In the genomic region with DNA sequence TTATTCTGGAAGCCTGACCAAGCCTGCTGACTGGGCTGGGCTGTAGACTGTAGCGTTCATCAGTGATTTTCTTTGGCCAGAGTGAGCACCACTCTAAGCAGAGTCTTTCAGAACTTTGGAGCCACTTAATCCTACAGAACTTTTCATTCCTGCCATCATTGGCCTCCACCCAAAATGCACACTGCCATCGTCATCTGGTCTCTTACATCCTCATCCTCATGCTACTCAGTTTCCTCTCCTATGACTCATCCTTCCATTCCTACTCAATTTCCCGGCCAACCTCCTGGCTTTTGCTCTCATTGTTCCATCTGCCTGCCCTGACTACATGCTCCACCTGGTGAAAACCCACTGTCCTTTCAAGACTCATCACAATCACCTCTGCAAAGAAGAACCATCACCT, we compare ENCODE assay signal across 19 cellular contexts.
DNase-seq lines count a peak whose midpoint lies in the region; ATAC-seq, FAIRE-seq and TF ChIP-seq lines count a peak whose summit lies in the region.
"Had no signal": no experiment of that assay in that cellular context is flagged by ENCODE, and none has a peak within 500 bp of the region (broad histone marks: within the 10 kb centered on the region; RNA-seq: fewer than 3 reads in every experiment).

No MANE protein-coding gene starts in this region.

- H3K27ac Mint-ChIP-seq in T-helper 17 cell: no peak overlapping the region
- H3K27ac Mint-ChIP-seq: CD4-positive, alpha-beta T cell; stimulated activated naive CD8-positive, alpha-beta T cell treated with anti-CD3 and anti-CD28 coated beads, Interleukin-15, Interleukin-2, amounts not matched to agents 100 ng/mL and 50 ng/mL, for 24 hours had no signal

- no peak for TF ChIP-seq CTCF in bronchial epithelial cell (IDR thresholded peaks at IDR 0.05; ENCODE audit: insufficient read depth, low read length, severe bottlenecking)
- no peak for TF ChIP-seq CTCF in prostate gland (IDR thresholded peaks at IDR 0.05)

- no peaks in the 10 kb centered on the region for H3K9me3 ChIP-seq in prostate gland
- H3K9me3 ChIP-seq in T-helper 17 cell (ENCODE audit: control insufficient read depth, low read length, poor library complexity, severe bottlenecking): no peaks in the 10 kb centered on the region
- H3K9me3 ChIP-seq: upper lobe of left lung had no signal

- H3K36me3 ChIP-seq in bronchial epithelial cell (ENCODE audit: control insufficient read depth, insufficient read depth, low read length) (no peaks in the 10 kb centered on the region), prostate gland (no peaks in the 10 kb centered on the region)
- H3K36me3 ChIP-seq: upper lobe of left lung had no signal

- ATAC-seq in T-helper 17 cell: no peak

- H3K27ac ChIP-seq in prostate gland: no peak overlapping the region
- H3K27ac ChIP-seq: upper lobe of left lung had no signal

- H3K4me3 ChIP-seq in bronchial epithelial cell (ENCODE audit: low read depth, low read length): no peak overlapping the region
- H3K4me3 ChIP-seq in prostate gland: no peak overlapping the region
- H3K4me3 ChIP-seq: upper lobe of left lung had no signal

- DNase-seq in A172 (ENCODE audit: low spot score) (peak; percentile 35), HT1080 (ENCODE audit: low read depth) (peak; percentile 87), bronchial epithelial cell (ENCODE audit: low read depth) (peak; percentile 82), fibroblast of the conjunctiva (ENCODE audit: low read depth) (peak; percentile 17), NCI-H1105 (lab: John Stamatoyannopoulos, UW) (no peak), GM03348 (ENCODE audit: low spot score) (no peak), prostate gland (ENCODE audit: low spot score) (no peak), T-helper 17 cell (no peak)
- DNase-seq: activated CD4-positive, CD25-positive, alpha-beta regulatory T cell; activated CD8-positive, alpha-beta memory T cell treated with anti-CD3 and anti-CD28 coated beads for 24 hours; CD4-positive, alpha-beta T cell; cerebellar nuclear complex; DMS79 treated with DMSO at 0.1 percent for 48 hours; kidney; NCI-H2081 treated with DMSO at 0.1 percent for 48 hours; NCI-H524; stimulated activated CD4-positive, alpha-beta T cell treated with anti-CD3 and anti-CD28 coated beads, Interleukin-15, amount 100 ng/mL, for 24 hours; upper lobe of left lung had no signal

- TF ChIP-seq POLR2A in prostate gland (IDR thresholded peaks at IDR 0.05): no peak

- H3K4me3 Mint-ChIP-seq in T-helper 17 cell: no peak overlapping the region
- H3K4me3 Mint-ChIP-seq: CD4-positive, alpha-beta T cell; stimulated activated naive CD8-positive, alpha-beta T cell treated with anti-CD3 and anti-CD28 coated beads, Interleukin-15, Interleukin-2, amounts not matched to agents 100 ng/mL and 50 ng/mL, for 24 hours had no signal

- H3K27me3 ChIP-seq in bronchial epithelial cell (ENCODE audit: control insufficient read depth, insufficient read depth, low read length) (no peaks in the 10 kb centered on the region), prostate gland (replicated peaks; ENCODE audit: insufficient read depth) (no peaks in the 10 kb centered on the region)
- H3K27me3 ChIP-seq: upper lobe of left lung had no signal

- no peaks in the 10 kb centered on the region for H3K4me1 ChIP-seq in prostate gland (replicated peaks)
- H3K4me1 ChIP-seq: upper lobe of left lung had no signal

- H3K4me1 Mint-ChIP-seq in T-helper 17 cell: no peaks in the 10 kb centered on the region

- intact Hi-C loops in prostate gland (cut with DNase I): no loop called here

- H3K36me3 Mint-ChIP-seq in T-helper 17 cell (ENCODE audit: low read depth): no peaks in the 10 kb centered on the region

- WGBS in prostate gland: 85% methylated on average over 3 of the region's 3 CpGs

- peaks cover 11% of the 10 kb centered on the region for H3K27me3 Mint-ChIP-seq in T-helper 17 cell
- H3K27me3 Mint-ChIP-seq: CD4-positive, alpha-beta T cell; stimulated activated naive CD8-positive, alpha-beta T cell treated with anti-CD3 and anti-CD28 coated beads, Interleukin-15, Interleukin-2, amounts not matched to agents 100 ng/mL and 50 ng/mL, for 24 hours had no signal

- FAIRE-seq in bronchial epithelial cell (lab: Jason Lieb, UNC): no peak
- FAIRE-seq: kidney had no signal

Comparison
In these comparisons a context has a peak if more than half of its experiments do, and no peak if none do; other contexts are left out.
1. DNase-seq: peak in A172 (single experiment), HT1080 (single experiment), bronchial epithelial cell (single experiment) and fibroblast of the conjunctiva (single experiment); none in NCI-H1105 (single experiment), GM03348 (single experiment), prostate gland (single experiment) and T-helper 17 cell (0 of 3).